Comparison of ENCODE assay signal across 25 cellular contexts in genomic region chr10:7162331-7162730, GRCh38.
"Had no signal": no experiment of that assay in that cellular context is flagged by ENCODE, and none has a peak within 500 bp of the region (broad histone marks: within the 10 kb centered on the region; RNA-seq: fewer than 3 reads in every experiment).

No MANE protein-coding gene starts in this region.

- H3K9ac ChIP-seq: parathyroid adenoma had no signal

- H3K4me1 ChIP-seq: adrenal gland, ascending aorta, esophagus muscularis mucosa, parathyroid adenoma, psoas muscle, tibial artery, upper lobe of right lung had no signal

- H3K4me3 Mint-ChIP-seq: activated CD4-positive, alpha-beta memory T cell treated with anti-CD3 and anti-CD28 coated beads, Interleukin-2, amount 10 ng/mL, durations not matched to agents 7 days and 5 days; activated CD4-positive, alpha-beta T cell treated with anti-CD3 and anti-CD28 coated beads, Interleukin-2, amount 10 ng/mL, durations not matched to agents 7 days and 5 days; activated naive CD8-positive, alpha-beta T cell; brain; dendritic cell treated with granulocyte-macrophage colony-stimulating factor and Interleukin-4, amounts not matched to agents 40 ng/mL and 50 ng/mL, for 4 days; endodermal cell; mesothelial cell of epicardium; naive thymus-derived CD4-positive, alpha-beta T cell; neural crest cell had no signal

- H3K9me3 ChIP-seq: adrenal gland, ascending aorta, esophagus muscularis mucosa, left lung, psoas muscle, tibial artery, upper lobe of right lung had no signal

- H3K4me1 Mint-ChIP-seq: brain, endodermal cell, mesothelial cell of epicardium, neural crest cell had no signal

- H3K36me3 ChIP-seq: ascending aorta had no signal

- H3K27ac Mint-ChIP-seq: activated CD4-positive, alpha-beta memory T cell treated with anti-CD3 and anti-CD28 coated beads, Interleukin-2, amount 10 ng/mL, durations not matched to agents 7 days and 5 days; activated CD4-positive, alpha-beta T cell treated with anti-CD3 and anti-CD28 coated beads, Interleukin-2, amount 10 ng/mL, durations not matched to agents 7 days and 5 days; activated naive CD8-positive, alpha-beta T cell; activated T-helper 2 cell treated with anti-CD3 and anti-CD28 coated beads, Interferon-gamma antibody, Interleukin-2, Interleukin-4, amounts not matched to agents 10 μg/mL and 5 μg/mL and 100 μg/mL, durations not matched to agents 14 hours and 24 hours and 36 hours; brain; dendritic cell treated with granulocyte-macrophage colony-stimulating factor and Interleukin-4, amounts not matched to agents 40 ng/mL and 50 ng/mL, for 4 days; endodermal cell; mesothelial cell of epicardium had no signal

- H3K27ac ChIP-seq: adrenal gland, esophagus muscularis mucosa, left lung, parathyroid adenoma, psoas muscle, upper lobe of right lung had no signal

- ATAC-seq: naive thymus-derived CD4-positive, alpha-beta T cell; stimulated activated naive CD8-positive, alpha-beta T cell treated with anti-CD3 and anti-CD28 coated beads, Interleukin-15, Interleukin-2, amounts not matched to agents 100 U/mL and 50 U/mL, for 24 hours had no signal

- H3K36me3 Mint-ChIP-seq: mesothelial cell of epicardium had no signal

- H3K27me3 ChIP-seq: adrenal gland, ascending aorta, esophagus muscularis mucosa, left lung, tibial artery, upper lobe of right lung had no signal

- H3K9me3 Mint-ChIP-seq: activated CD4-positive, alpha-beta memory T cell treated with anti-CD3 and anti-CD28 coated beads, Interleukin-2, amount 10 ng/mL, durations not matched to agents 7 days and 5 days; activated CD4-positive, alpha-beta T cell treated with anti-CD3 and anti-CD28 coated beads, Interleukin-2, amount 10 ng/mL, durations not matched to agents 7 days and 5 days; activated T-helper 2 cell treated with anti-CD3 and anti-CD28 coated beads, Interferon-gamma antibody, Interleukin-2, Interleukin-4, amounts not matched to agents 10 μg/mL and 5 μg/mL and 100 μg/mL, durations not matched to agents 14 hours and 24 hours and 36 hours; brain; dendritic cell treated with granulocyte-macrophage colony-stimulating factor and Interleukin-4, amounts not matched to agents 40 ng/mL and 50 ng/mL, for 4 days; endodermal cell; mesothelial cell of epicardium; neural crest cell had no signal

- H3K4me3 ChIP-seq: adrenal gland, esophagus muscularis mucosa, left lung, psoas muscle, tibial artery, upper lobe of right lung had no signal

- H3K27me3 Mint-ChIP-seq: activated CD4-positive, alpha-beta memory T cell treated with anti-CD3 and anti-CD28 coated beads, Interleukin-2, amount 10 ng/mL, durations not matched to agents 7 days and 5 days; activated CD4-positive, alpha-beta T cell treated with anti-CD3 and anti-CD28 coated beads, Interleukin-2, amount 10 ng/mL, durations not matched to agents 7 days and 5 days; activated naive CD8-positive, alpha-beta T cell; dendritic cell treated with granulocyte-macrophage colony-stimulating factor and Interleukin-4, amounts not matched to agents 40 ng/mL and 50 ng/mL, for 4 days; naive thymus-derived CD4-positive, alpha-beta T cell had no signal

- DNase-seq: activated CD4-positive, alpha-beta memory T cell treated with anti-CD3 and anti-CD28 coated beads, Interleukin-2, amount 10 ng/mL, durations not matched to agents 7 days and 5 days; activated CD4-positive, alpha-beta T cell treated with anti-CD3 and anti-CD28 coated beads, Interleukin-2, amount 10 ng/mL, durations not matched to agents 7 days and 5 days; activated CD4-positive, CD25-positive, alpha-beta regulatory T cell treated with anti-CD3 and anti-CD28 coated beads, Interleukin-2, amount 50 U/mL, for 72 hours; activated T-cell treated with anti-CD3 and anti-CD28 coated beads, Interleukin-2, amount 50 U/mL, for 48 hours; endodermal cell; kidney glomerular epithelial cell; naive thymus-derived CD4-positive, alpha-beta T cell; nucleus accumbens; stimulated activated naive CD8-positive, alpha-beta T cell treated with anti-CD3 and anti-CD28 coated beads, Interleukin-15, Interleukin-2, amounts not matched to agents 100 U/mL and 50 U/mL, for 24 hours; substantia nigra; T-helper 2 cell; upper lobe of right lung had no signal
